Comparison of ENCODE assay signal across 24 cellular contexts in genomic region chr5:60223342-60223741, GRCh38.
DNase-seq lines count a peak whose midpoint lies in the region; ATAC-seq and TF ChIP-seq lines count a peak whose summit lies in the region.
"Had no signal": no experiment of that assay in that cellular context is flagged by ENCODE, and none has a peak within 500 bp of the region (broad histone marks: within the 10 kb centered on the region; RNA-seq: fewer than 3 reads in every experiment).

No MANE protein-coding gene starts in this region.

- ATAC-seq in RWPE2 (ENCODE audit: low read depth), result peak; percentile 90
- ATAC-seq: CD8-positive, alpha-beta T cell; lower lobe of right lung had no signal

- no peaks in the 10 kb centered on the region for H3K36me3 ChIP-seq in RWPE2 (ENCODE audit: low read depth)
- H3K36me3 ChIP-seq: esophagus squamous epithelium, heart right ventricle, lower lobe of right lung, neutrophil had no signal

- no peaks in the 10 kb centered on the region for H3K4me1 ChIP-seq in RWPE2 (ENCODE audit: insufficient read depth, poor library complexity, severe bottlenecking)
- H3K4me1 ChIP-seq: esophagus squamous epithelium, heart right ventricle, lower lobe of right lung had no signal

- H3K9me3 ChIP-seq in RWPE2 (ENCODE audit: severe bottlenecking), result no peaks in the 10 kb centered on the region
- H3K9me3 ChIP-seq: esophagus squamous epithelium, heart right ventricle, lower lobe of right lung, neutrophil had no signal

- no peaks in the 10 kb centered on the region for H3K27me3 ChIP-seq in RWPE2 (ENCODE audit: insufficient read depth, poor library complexity, severe bottlenecking)
- H3K27me3 ChIP-seq: esophagus squamous epithelium, heart right ventricle, neutrophil had no signal

- no peak overlapping the region for H3K27ac ChIP-seq in RWPE2 (ENCODE audit: poor library complexity, severe bottlenecking)
- H3K27ac ChIP-seq: esophagus squamous epithelium, heart right ventricle, lower lobe of right lung, neutrophil had no signal

- H3K4me3 ChIP-seq in RWPE2 (ENCODE audit: severe bottlenecking), result no peak overlapping the region
- no peak overlapping the region for H3K4me3 ChIP-seq in epithelial cell of esophagus (ENCODE audit: low read length)
- H3K4me3 ChIP-seq: esophagus squamous epithelium, heart right ventricle, lower lobe of right lung had no signal

- TF ChIP-seq CTCF in RWPE2 (IDR thresholded peaks at IDR 0.05; ENCODE audit: poor library complexity, severe bottlenecking) (no peak), epithelial cell of esophagus (IDR thresholded peaks at IDR 0.05; ENCODE audit: insufficient read depth, low read depth, low read length, missing control alignments) (no peak)

- DNase-seq in M059J (ENCODE audit: low read depth), result peak; percentile 81
- no peak for DNase-seq in RWPE2 (ENCODE audit: low spot score)
- peak; percentile 79 for DNase-seq in epithelial cell of esophagus (ENCODE audit: low read depth)
- peak; percentile 14 for DNase-seq in myocyte (ENCODE audit: low read depth)
- no peak for DNase-seq in iPS-NIHi11 (ENCODE audit: low spot score)
- DNase-seq in NCI-H1694 (lab: John Stamatoyannopoulos, UW), result no peak
- DNase-seq in NCI-H1048 (lab: John Stamatoyannopoulos, UW), result no peak
- DNase-seq in SHP77 treated with DMSO at 0.1 percent for 48 hours (lab: John Stamatoyannopoulos, UW), result no peak
- DNase-seq: activated B cell treated with CpG ODN at 0.5 μM for 24 hours; activated CD4-positive, alpha-beta memory T cell treated with anti-CD3 and anti-CD28 coated beads, Interleukin-2, amount 10 ng/mL, durations not matched to agents 7 days and 5 days; activated gamma-delta T cell treated with Interleukin-2 at 50 U/mL for 16 hours; CD8-positive, alpha-beta T cell; central memory CD4-positive, alpha-beta T cell; DND-41; esophagus squamous epithelium; heart right ventricle; KBM-7; lower lobe of right lung; NCI-H1092; NCI-H2081 treated with DMSO at 0.1 percent for 48 hours; retina; SIG-M5; stimulated activated CD8-positive, alpha-beta memory T cell treated with anti-CD3 and anti-CD28 coated beads, Interleukin-4, amount 100 ng/mL, for 48 hours had no signal

Comparison
In these comparisons a context has a peak if more than half of its experiments do, and no peak if none do; other contexts are left out.
1. DNase-seq: peak in M059J (single experiment), epithelial cell of esophagus (single experiment) and myocyte (single experiment); none in RWPE2 (single experiment), iPS-NIHi11 (single experiment), NCI-H1694 (single experiment), NCI-H1048 (single experiment) and SHP77 treated with DMSO at 0.1 percent for 48 hours (single experiment).